Comparison of ENCODE assay signal across 29 cellular contexts in the genomic region with DNA sequence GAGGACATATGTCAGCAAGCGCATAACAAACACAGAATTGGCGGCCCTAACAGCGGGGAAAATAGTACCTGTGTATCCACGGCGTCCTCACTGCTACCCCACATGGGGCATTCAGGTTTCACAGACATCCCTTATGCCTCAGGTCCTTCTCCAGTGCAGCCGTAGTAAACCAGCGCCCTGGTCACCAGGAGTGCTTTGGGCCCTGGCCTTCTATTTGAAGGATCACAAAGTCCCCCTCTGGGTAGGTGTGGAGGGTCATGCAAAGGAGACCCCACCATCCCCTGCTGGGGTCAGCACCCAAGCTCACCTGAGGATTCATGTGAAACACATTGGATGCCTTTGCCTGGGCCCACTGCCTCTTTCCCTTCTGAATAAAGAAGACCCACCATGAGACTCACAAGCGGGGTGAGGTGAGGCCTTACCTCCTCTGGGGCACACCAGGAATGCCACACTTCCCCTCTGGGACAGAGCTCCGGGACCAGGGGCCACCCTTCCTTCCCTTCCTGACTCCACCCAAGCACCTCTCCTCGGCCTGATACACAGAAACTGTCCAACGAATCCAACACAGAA. TPM values are rescaled to one million over a fixed set of nuclear protein-coding genes. Genes with fewer than 3 reads are reported as not detected.
"Had no signal": no experiment of that assay in that cellular context is flagged by ENCODE, and none has a peak within 500 bp of the region (broad histone marks: within the 10 kb centered on the region; RNA-seq: fewer than 3 reads in every experiment).

No MANE protein-coding gene starts in this region.

- H3K9me3 Mint-ChIP-seq: activated T-helper 1 cell treated with anti-CD3 and anti-CD28 coated beads, Interleukin-12 subunit alpha, Interleukin-12 subunit beta, Interleukin-2, Interleukin-4 antibody, amounts not matched to agents 30 ng/mL and 10 ng/mL and 1 ng/mL, durations not matched to agents 14 hours and 24 hours and 36 hours had no signal

- H3K9me3 ChIP-seq: SJCRH30, SK-N-SH had no signal

- DNase-seq: activated CD4-positive, CD25-positive, alpha-beta regulatory T cell; activated CD8-positive, alpha-beta T cell treated with anti-CD3 and anti-CD28 coated beads for 36 hours; activated effector memory CD4-positive, alpha-beta T cell treated with Interleukin-2 at 50 U/mL for 16 hours; activated naive CD4-positive, alpha-beta T cell; activated T-cell treated with anti-CD3 and anti-CD28 coated beads, Interleukin-2, amount 50 U/mL, for 24 hours; aorta; central memory CD4-positive, alpha-beta T cell; Karpas-422; MM.1S; NCI-H1048; NCI-H146; NCI-H1930; NCI-H2171 treated with DMSO at 0.1 percent for 48 hours; NCI-H345; NCI-H510A; NCI-H526 treated with DMSO at 0.1 percent for 48 hours; NCI-H82; RPMI8226; SJCRH30; SK-N-SH; T-helper 1 cell had no signal

- H3K4me2 ChIP-seq: SK-N-SH had no signal

- H3K4me3 ChIP-seq: K562, SJCRH30 had no signal

- H3K36me3 ChIP-seq: SJCRH30 had no signal

- H3K4me1 ChIP-seq: SJCRH30 had no signal

- FAIRE-seq: bronchial epithelial cell, K562 had no signal

- ATAC-seq: activated CD8-positive, alpha-beta T cell treated with anti-CD3 and anti-CD28 coated beads for 36 hours; K562; Right ventricle myocardium inferior had no signal

- H3K9ac ChIP-seq: SK-N-SH had no signal

- H3K27ac ChIP-seq: SJCRH30, VCaP had no signal

- H3K4me1 Mint-ChIP-seq: activated naive CD4-positive, alpha-beta T cell treated with anti-CD3 and anti-CD28 coated beads, Interleukin-2, amount 50 U/mL, for 24 hours had no signal

- H3K4me3 Mint-ChIP-seq: activated CD8-positive, alpha-beta T cell treated with anti-CD3 and anti-CD28 coated beads for 36 hours; activated naive CD4-positive, alpha-beta T cell treated with anti-CD3 and anti-CD28 coated beads, Interleukin-2, amount 50 U/mL, for 24 hours; activated T-cell treated with anti-CD3 and anti-CD28 coated beads, Interleukin-2, amount 50 U/mL, for 24 hours; activated T-helper 1 cell treated with anti-CD3 and anti-CD28 coated beads, Interleukin-12 subunit alpha, Interleukin-12 subunit beta, Interleukin-2, Interleukin-4 antibody, amounts not matched to agents 30 ng/mL and 10 ng/mL and 1 ng/mL, durations not matched to agents 14 hours and 24 hours and 36 hours had no signal

- H3K27ac Mint-ChIP-seq: activated CD8-positive, alpha-beta T cell treated with anti-CD3 and anti-CD28 coated beads for 36 hours; activated naive CD4-positive, alpha-beta T cell treated with anti-CD3 and anti-CD28 coated beads, Interleukin-2, amount 50 U/mL, for 24 hours; activated T-cell treated with anti-CD3 and anti-CD28 coated beads, Interleukin-2, amount 50 U/mL, for 24 hours; activated T-helper 1 cell treated with anti-CD3 and anti-CD28 coated beads, Interleukin-12 subunit alpha, Interleukin-12 subunit beta, Interleukin-2, Interleukin-4 antibody, amounts not matched to agents 30 ng/mL and 10 ng/mL and 1 ng/mL, durations not matched to agents 14 hours and 24 hours and 36 hours had no signal

RNA-seq across cellular contexts. Expression of gene CLRN3, which starts 18.8 kb away (rescaled TPM):
- total RNA-seq: activated CD8-positive, alpha-beta T cell treated with anti-CD3 and anti-CD28 coated beads for 36 hours; activated T-helper 1 cell treated with anti-CD3 and anti-CD28 coated beads, Interleukin-12 subunit alpha, Interleukin-12 subunit beta, Interleukin-2, Interleukin-4 antibody, amounts not matched to agents 30 ng/mL and 10 ng/mL and 1 ng/mL, durations not matched to agents 14 hours and 24 hours and 36 hours; aorta; bronchial epithelial cell; K562; OCI-LY7; Right ventricle myocardium inferior; SJCRH30; T-helper 2 cell treated with Interferon-gamma antibody and Interleukin-4, amounts not matched to agents 100 ng/mL and 5 ng/mL, for 36 hours had no signal
- polyA plus RNA-seq: K562 had no signal
